20 cellular contexts compared by ENCODE assay signal in the genomic region with DNA sequence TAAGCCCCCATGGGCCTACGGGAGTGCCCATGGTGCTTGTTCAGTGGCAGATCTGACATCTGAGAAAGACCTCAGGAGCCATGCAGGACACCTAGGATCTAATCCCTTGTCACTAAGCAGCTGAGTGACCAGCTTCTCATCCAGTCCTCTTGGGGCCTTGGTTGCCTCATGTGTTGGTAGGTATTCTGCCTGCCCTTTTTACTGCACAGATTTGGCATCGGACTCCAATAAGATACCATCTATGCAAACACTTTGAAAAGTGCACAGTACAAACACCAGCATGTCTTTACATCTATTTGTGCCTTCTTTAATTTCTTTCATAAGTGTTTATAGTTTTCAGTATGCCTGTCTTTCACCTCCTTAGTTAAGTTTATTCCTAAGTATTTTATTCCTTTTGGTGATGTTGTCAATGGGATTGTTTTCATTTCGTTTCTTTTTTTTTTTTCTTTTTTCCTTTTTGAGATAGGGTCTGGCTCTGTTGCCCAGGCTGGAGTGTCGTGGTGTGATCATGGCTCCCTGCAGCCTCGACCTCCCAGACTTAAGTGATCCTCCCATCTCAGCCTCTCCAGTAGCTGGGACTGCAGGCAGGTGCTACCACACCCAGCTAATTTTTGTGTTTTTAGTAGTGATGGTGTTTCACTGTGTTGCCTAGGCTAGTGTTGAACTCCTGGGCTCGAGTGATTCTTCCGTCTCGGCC. TPM values are rescaled to one million over a fixed set of nuclear protein-coding genes. Genes with fewer than 3 reads are reported as not detected.
DNase-seq lines count a peak whose midpoint lies in the region; ATAC-seq and TF ChIP-seq lines count a peak whose summit lies in the region.
"Had no signal": no experiment of that assay in that cellular context is flagged by ENCODE, and none has a peak within 500 bp of the region (broad histone marks: within the 10 kb centered on the region; RNA-seq: fewer than 3 reads in every experiment).

No MANE protein-coding gene starts in this region.

- TF ChIP-seq CTCF in MCF 10A (IDR thresholded peaks at IDR 0.05; ENCODE audit: unreplicated experiment), result no peak
- TF ChIP-seq CTCF in WTC11 (IDR thresholded peaks at IDR 0.05), result no peak
- TF ChIP-seq CTCF in GM10266 (IDR thresholded peaks at IDR 0.05; ENCODE audit: control insufficient read depth, insufficient read depth, low read depth, missing control alignments), result no peak

- no TSS peak for BruUV-seq in MCF 10A (replicated peaks; lab: Mats Ljungman, UMichigan)

- CTCF ChIA-PET in MCF 10A (lab: Yijun Ruan, JAX), result interaction anchor here (0.6 to 1.4 kb wide), 3 partner anchors 16 to 242 kb away, joined by 3 to 4 read pairs (median 3); no protein-coding TSS in a partner anchor
- CTCF ChIA-PET in WTC11 (lab: Charles Lee), result no interaction called here

- H2BK12ac ChIP-seq in mesenchymal stem cell (ENCODE audit: low read length in 2 of 2), result no peak overlapping the region

- H3K23ac ChIP-seq in mesenchymal stem cell (ENCODE audit: low read length in 2 of 2), result no peak overlapping the region

- no peak overlapping the region for H2BK15ac ChIP-seq in mesenchymal stem cell (ENCODE audit: low read depth, poor library complexity, severe bottlenecking)

- H3K9ac ChIP-seq in mesenchymal stem cell (ENCODE audit: low read length), result no peak overlapping the region
- H3K9ac ChIP-seq: GM23248 had no signal

- POLR2A ChIA-PET in MCF 10A (lab: Yijun Ruan, JAX) (no interaction called here), WTC11 (lab: Charles Lee) (no interaction called here)

- H2AFZ ChIP-seq in mesenchymal stem cell (ENCODE audit: low read depth, low read length), result no peak overlapping the region
- H2AFZ ChIP-seq: GM23248 had no signal

- H3K4me3 ChIP-seq in mesenchymal stem cell (ENCODE audit: insufficient read depth in 1 of 2, low read depth in 1 of 2, low read length in 2 of 2), result no peak overlapping the region
- H3K4me3 ChIP-seq: GM12878, GM23248 had no signal

- no peak overlapping the region for H4K91ac ChIP-seq in mesenchymal stem cell (ENCODE audit: low read length)

- H3K4ac ChIP-seq in mesenchymal stem cell (ENCODE audit: low read depth in 1 of 2, low read length in 2 of 2), result no peak overlapping the region

- peak overlapping the region; percentile 12 for H4K8ac ChIP-seq in mesenchymal stem cell (ENCODE audit: low read length)

- WGBS in mesenchymal stem cell, result 87% methylated on average over 7 of the region's 8 CpGs

- no peak overlapping the region for H2AK5ac ChIP-seq in mesenchymal stem cell (ENCODE audit: low read length, severe bottlenecking)

- no peak overlapping the region for H3K18ac ChIP-seq in mesenchymal stem cell (ENCODE audit: low read depth in 1 of 2, low read length in 2 of 2)

- H3K36me3 ChIP-seq in mesenchymal stem cell (ENCODE audit: control insufficient read depth in 1 of 2, insufficient read depth in 2 of 2, low read depth in 1 of 2, low read length in 2 of 2), result no peaks in the 10 kb centered on the region

- H3K4me1 ChIP-seq in mesenchymal stem cell (ENCODE audit: control insufficient read depth, insufficient read depth, low read depth, low read length), result no peaks in the 10 kb centered on the region

- no peak overlapping the region for H3K14ac ChIP-seq in mesenchymal stem cell (ENCODE audit: low read length in 2 of 2)

- intact Hi-C loops in MCF 10A (cut with micrococcal nuclease), result no loop called here

- no peak overlapping the region for H3K4me2 ChIP-seq in mesenchymal stem cell (ENCODE audit: low read length, poor library complexity, severe bottlenecking)

- H3K79me1 ChIP-seq in mesenchymal stem cell (replicated peaks; ENCODE audit: low read length, poor library complexity, severe bottlenecking), result no peaks in the 10 kb centered on the region

- no peak overlapping the region for H3K27ac ChIP-seq in mesenchymal stem cell (ENCODE audit: low read length, poor library complexity, severe bottlenecking)
- H3K27ac ChIP-seq: 22Rv1, GM23248 had no signal

- in situ Hi-C loops in T47D (cut with HindIII; ENCODE audit: low pct_unique_long_range_greater_than_20kb, low sequenced_read_pairs), result no loop called here

- no peak overlapping the region for H2BK5ac ChIP-seq in mesenchymal stem cell (ENCODE audit: low read depth, low read length, poor library complexity, severe bottlenecking)

- H2BK120ac ChIP-seq in mesenchymal stem cell (ENCODE audit: low read depth, low read length), result no peak overlapping the region

- H3K9me3 ChIP-seq in mesenchymal stem cell (ENCODE audit: control insufficient read depth, low read length), result no peaks in the 10 kb centered on the region

- H3K27ac Mint-ChIP-seq in MCF 10A (ENCODE audit: low read depth, unreplicated experiment), result no peak overlapping the region
- no peak overlapping the region for H3K27ac Mint-ChIP-seq in WTC11
- H3K27ac Mint-ChIP-seq: CD4-positive, alpha-beta memory T cell had no signal

- H3K27me3 Mint-ChIP-seq in MCF 10A (ENCODE audit: insufficient read depth, unreplicated experiment) (peaks cover 15% of the 10 kb centered on the region), WTC11 (ENCODE audit: low read depth) (no peaks in the 10 kb centered on the region)

- ATAC-seq in WTC11, result no peak
- ATAC-seq: GM12878 had no signal

- no peaks in the 10 kb centered on the region for H3K9me3 Mint-ChIP-seq in MCF 10A (ENCODE audit: unreplicated experiment)
- H3K9me3 Mint-ChIP-seq in WTC11, result no peaks in the 10 kb centered on the region
- H3K9me3 Mint-ChIP-seq: CD4-positive, alpha-beta memory T cell had no signal

- peak; percentile 28 to 72 for DNase-seq in T47D (ENCODE audit: low read depth in 1 of 2, low spot score in 1 of 2)
- no peak for DNase-seq in MCF 10A (ENCODE audit: unreplicated experiment)
- no peak for DNase-seq in WTC11 (ENCODE audit: low spot score)
- no peak for DNase-seq in mesenchymal stem cell
- DNase-seq in mucosa of gallbladder (ENCODE audit: low spot score), result no peak
- DNase-seq in GM10266 (ENCODE audit: extremely low spot score), result no peak
- no peak for DNase-seq in GM03348 (ENCODE audit: low spot score)
- DNase-seq: C1 segment of cervical spinal cord; Calu3; CD4-positive, alpha-beta memory T cell; COR-L47; DMS53; DMS79 treated with DMSO at 0.1 percent for 48 hours; GF-D8; GM23248; H7; HCEC 1CT had no signal

- H3K36me3 Mint-ChIP-seq in MCF 10A (ENCODE audit: insufficient read depth, unreplicated experiment) (no peaks in the 10 kb centered on the region), WTC11 (no peaks in the 10 kb centered on the region)
- H3K36me3 Mint-ChIP-seq: CD4-positive, alpha-beta memory T cell had no signal

- H3K4me1 Mint-ChIP-seq in MCF 10A (ENCODE audit: insufficient read depth, unreplicated experiment) (no peaks in the 10 kb centered on the region), WTC11 (no peaks in the 10 kb centered on the region)
- H3K4me1 Mint-ChIP-seq: CD4-positive, alpha-beta memory T cell had no signal

- H3K4me3 Mint-ChIP-seq in MCF 10A (ENCODE audit: unreplicated experiment) (no peak overlapping the region), WTC11 (no peak overlapping the region)
- H3K4me3 Mint-ChIP-seq: CD4-positive, alpha-beta memory T cell had no signal

- H3K27me3 ChIP-seq in mesenchymal stem cell (ENCODE audit: control insufficient read depth in 1 of 2, insufficient read depth in 1 of 2, low read length in 2 of 2), result peaks cover 0 to 19% of the 10 kb centered on the region in 2 experiments

TF ChIP-seq in WTC11, 78 proteins besides CTCF, POLR2A, EP300 and RAD21:
- 0 out of 2 replicates have a peak, but pooled peaks have one; percentile 39 for TF ChIP-seq ZNF121 (CRISPR knock-in tag; IDR thresholded peaks at IDR 0.05)
- TF ChIP-seq, protein P1, sequence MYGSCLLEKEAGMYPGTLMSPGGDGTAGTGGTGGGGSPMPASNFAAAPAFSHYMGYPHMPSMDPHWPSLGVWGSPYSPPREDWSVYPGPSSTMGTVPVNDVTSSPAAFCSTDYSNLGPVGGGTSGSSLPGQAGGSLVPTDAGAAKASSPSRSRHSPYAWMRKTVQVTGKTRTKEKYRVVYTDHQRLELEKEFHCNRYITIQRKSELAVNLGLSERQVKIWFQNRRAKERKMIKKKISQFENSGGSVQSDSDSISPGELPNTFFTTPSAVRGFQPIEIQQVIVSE (CRISPR knock-in tag; IDR thresholded peaks at IDR 0.05; ENCODE audit: borderline replicate concordance), result no peak

RNA-seq across cellular contexts. Expression of a gene that starts 10.4 kb away (rescaled TPM):
- total RNA-seq in MCF 10A (2022), result 0.16 TPM in 1 of 2 replicates, not detected in the other
- total RNA-seq in WTC11 (2021), result 1.6 to 1.9 TPM (median 1.6 TPM) in 3 replicates
- polyA plus RNA-seq in mesenchymal stem cell (2013, experiment 1 of 2), result 0.10 TPM
- polyA plus RNA-seq in mesenchymal stem cell (2013, experiment 2 of 2), result 0.10 TPM
- total RNA-seq in mucosa of gallbladder, result 2.6 TPM
- total RNA-seq: GM23248 had no signal
- polyA plus RNA-seq: BJ, GM23248 had no signal

Comparison
In these comparisons a context has a peak if more than half of its experiments do, and no peak if none do; other contexts are left out.
1. DNase-seq: peak in T47D (2 of 2); none in MCF 10A (single experiment), WTC11 (single experiment), mesenchymal stem cell (single experiment), mucosa of gallbladder (single experiment), GM10266 (single experiment) and GM03348 (single experiment).